In the genomic region with DNA sequence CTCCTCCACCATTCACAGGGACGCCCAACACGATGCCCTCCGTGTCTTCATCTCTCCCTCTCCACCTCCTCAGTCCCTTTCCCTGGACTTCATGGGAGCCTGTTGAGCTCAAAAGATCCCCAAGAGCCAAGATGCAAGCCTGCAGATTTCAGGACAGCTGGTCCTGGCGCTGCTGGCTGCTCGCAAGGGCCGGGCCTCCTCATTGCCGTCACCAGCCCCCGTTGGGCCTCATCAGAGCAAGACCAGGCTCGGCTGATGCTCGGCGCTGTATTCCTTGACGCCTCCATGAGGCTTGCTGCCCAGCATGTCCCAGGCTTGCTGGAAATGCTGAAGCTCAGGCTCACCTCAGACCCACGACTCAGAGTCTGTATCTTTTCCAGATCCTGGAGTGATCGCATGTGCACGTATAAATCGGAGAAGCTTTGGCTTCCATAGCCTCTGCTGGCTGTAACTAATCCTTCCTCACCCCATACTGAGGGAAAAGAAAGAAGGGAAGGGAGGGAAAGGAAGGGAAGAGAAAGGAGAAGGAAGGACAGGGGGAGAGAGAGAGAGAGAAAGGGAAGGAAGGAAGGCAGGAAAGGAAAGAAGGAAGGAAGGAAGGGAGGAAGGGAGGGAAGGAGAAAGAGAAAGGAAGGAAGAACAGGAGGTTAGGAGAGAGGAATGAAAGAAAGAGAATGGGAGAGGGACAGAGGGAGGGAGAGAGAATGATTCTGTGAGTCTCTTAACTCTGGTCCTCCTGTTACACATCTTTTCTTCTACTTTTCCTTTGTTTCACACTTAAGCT, we compare ENCODE assay signal across 14 cellular contexts.
DNase-seq lines count a peak whose midpoint lies in the region; ATAC-seq, FAIRE-seq and TF ChIP-seq lines count a peak whose summit lies in the region.
"Had no signal": no experiment of that assay in that cellular context is flagged by ENCODE, and none has a peak within 500 bp of the region (broad histone marks: within the 10 kb centered on the region; RNA-seq: fewer than 3 reads in every experiment).

No MANE protein-coding gene starts in this region.

- H3K27ac ChIP-seq in A549 (peak overlapping the region; percentile 84 to 86), HEK293 (ENCODE audit: extremely low read depth, low read depth, low read length) (peak overlapping the region; percentile 27), coronary artery (peak overlapping the region; percentile 38 to 50)
- no peak overlapping the region for H3K27ac ChIP-seq in naive thymus-derived CD4-positive, alpha-beta T cell (ENCODE audit: low read depth, low read length)

- CTCF ChIA-PET in A549 (lab: Yijun Ruan, JAX) = interaction anchor here (0.6 to 4.9 kb wide), 39 partner anchors 8 to 679 kb away, joined by 3 to 75 read pairs (median 5); a partner anchor contains a TSS
- CTCF ChIA-PET in HEK293 (lab: Yijun Ruan, JAX) = interaction anchor here (0.6 to 13.2 kb wide), 38 partner anchors 8 to 1090 kb away, joined by 3 to 378 read pairs (median 6); no protein-coding TSS in a partner anchor
- CTCF ChIA-PET in naive thymus-derived CD4-positive, alpha-beta T cell (lab: Charles Lee) = interaction anchor here (0.6 to 4.9 kb wide), 16 partner anchors 9 to 195 kb away, joined by 3 to 85 read pairs (median 6); no protein-coding TSS in a partner anchor
- CTCF ChIA-PET in T-cell (lab: Charles Lee) = interaction anchor here (0.7 to 2.8 kb wide), 5 partner anchors 72 to 141 kb away, joined by 3 to 15 read pairs (median 4); no protein-coding TSS in a partner anchor

- no peak for DNase-seq in A549 (ENCODE audit: low read depth in 1 of 2, low spot score in 1 of 2)
- DNase-seq in coronary artery (ENCODE audit: low spot score) = no peak
- DNase-seq in naive thymus-derived CD4-positive, alpha-beta T cell = no peak
- no peak for DNase-seq in immature natural killer cell
- DNase-seq in activated CD4-positive, CD25-positive, alpha-beta regulatory T cell treated with anti-CD3 and anti-CD28 coated beads, Interleukin-2, amount 50 U/mL, for 72 hours = no peak
- no peak for DNase-seq in T-cell
- DNase-seq: activated CD8-positive, alpha-beta memory T cell treated with anti-CD3 and anti-CD28 coated beads, Interleukin-2, amount 50 U/mL, for 48 hours; BE2C; erythroblast; NCI-H2171; stimulated activated CD4-positive, alpha-beta T cell treated with anti-CD3 and anti-CD28 coated beads, Interleukin-15, amount 100 ng/mL, for 24 hours had no signal

- no peaks in the 10 kb centered on the region for H3K36me3 ChIP-seq in HEK293 (ENCODE audit: control insufficient read depth in 2 of 2, insufficient read depth in 1 of 2, low read length in 2 of 2)
- no peaks in the 10 kb centered on the region for H3K36me3 ChIP-seq in naive thymus-derived CD4-positive, alpha-beta T cell (ENCODE audit: control insufficient read depth in 2 of 3, insufficient read depth in 3 of 3, low read length in 3 of 3)
- H3K36me3 ChIP-seq: BE2C had no signal

- peak overlapping the region; percentile 44 for H3K4me2 ChIP-seq in A549

- no peaks in the 10 kb centered on the region for H3K27me3 ChIP-seq in naive thymus-derived CD4-positive, alpha-beta T cell (ENCODE audit: control insufficient read depth in 2 of 2, insufficient read depth in 2 of 2, low read length in 2 of 2)

- peaks cover 0 to 1% (median 0%) of the 10 kb centered on the region in 11 donors for H3K9me3 Mint-ChIP-seq in naive thymus-derived CD4-positive, alpha-beta T cell
- H3K9me3 Mint-ChIP-seq in immature natural killer cell (no peaks in the 10 kb centered on the region), T-cell (no peaks in the 10 kb centered on the region)

- TF ChIP-seq RAD21 in A549 (conservative IDR thresholded peaks at IDR 0.05 in 1 of 2, IDR thresholded peaks at IDR 0.05 in 1 of 2) = no peak

- peaks cover 7 to 35% (median 17%) of the 10 kb centered on the region in 7 donors for H3K4me1 Mint-ChIP-seq in naive thymus-derived CD4-positive, alpha-beta T cell
- H3K4me1 Mint-ChIP-seq in immature natural killer cell = no peaks in the 10 kb centered on the region
- H3K4me1 Mint-ChIP-seq in T-cell = peaks cover 12 to 22% (median 13%) of the 10 kb centered on the region in 3 donors

- no peak overlapping the region for H3K4me3 ChIP-seq in A549
- no peak overlapping the region for H3K4me3 ChIP-seq in HEK293 (ENCODE audit: low read depth, low read length)
- no peak overlapping the region for H3K4me3 ChIP-seq in coronary artery
- H3K4me3 ChIP-seq in naive thymus-derived CD4-positive, alpha-beta T cell (ENCODE audit: low read length) = no peak overlapping the region

- intact Hi-C loops in naive thymus-derived CD4-positive, alpha-beta T cell (cut with micrococcal nuclease) = loop anchor here in 1 of 2 donors (10.0 kb wide), 1 partner anchor 677 kb away; no protein-coding TSS in a partner anchor

- FAIRE-seq in A549 (lab: Jason Lieb, UNC) = no peak
- FAIRE-seq: GM18507 had no signal

- TF ChIP-seq CTCF in A549 (IDR thresholded peaks at IDR 0.05) (no peak), HEK293 (tag by site-specific recombination; IDR thresholded peaks at IDR 0.05) (no peak), coronary artery (IDR thresholded peaks at IDR 0.05) (no peak)

- H3K9me3 ChIP-seq in A549 (peaks cover 5% of the 10 kb centered on the region; the same call in 2 of the 3 replicates), HEK293 (ENCODE audit: control insufficient read depth, insufficient read depth, low read depth, low read length) (no peaks in the 10 kb centered on the region)
- no peaks in the 10 kb centered on the region for H3K9me3 ChIP-seq in naive thymus-derived CD4-positive, alpha-beta T cell (ENCODE audit: control insufficient read depth in 2 of 3, low read length in 3 of 3)
- H3K9me3 ChIP-seq: BE2C had no signal

- TF ChIP-seq POLR2A in A549 (IDR thresholded peaks at IDR 0.05; ENCODE audit: low read length) = no peak

- H3K4me3 Mint-ChIP-seq in naive thymus-derived CD4-positive, alpha-beta T cell = peak overlapping the region in 4 of 10 donors; percentile 30 to 64 (median 41)
- no peak overlapping the region for H3K4me3 Mint-ChIP-seq in immature natural killer cell
- peak overlapping the region in 1 of 3 donors; percentile 20 for H3K4me3 Mint-ChIP-seq in T-cell

- POLR2A ChIA-PET in A549 (lab: Yijun Ruan, JAX) = interaction anchor here (1.4 to 2.0 kb wide), 4 partner anchors 74 to 787 kb away, joined by 4 to 17 read pairs (median 10); no protein-coding TSS in a partner anchor
- POLR2A ChIA-PET in HEK293 (lab: Yijun Ruan, JAX) = interaction anchor here (1.4 kb wide), 1 partner anchor 181 kb away, joined by 3 read pairs; no protein-coding TSS in a partner anchor
- POLR2A ChIA-PET in naive thymus-derived CD4-positive, alpha-beta T cell (lab: Charles Lee) = no interaction called here
- POLR2A ChIA-PET in T-cell (lab: Charles Lee) = no interaction called here

- H3K36me3 Mint-ChIP-seq in naive thymus-derived CD4-positive, alpha-beta T cell = no peaks in the 10 kb centered on the region
- H3K36me3 Mint-ChIP-seq in immature natural killer cell = no peaks in the 10 kb centered on the region
- no peaks in the 10 kb centered on the region for H3K36me3 Mint-ChIP-seq in T-cell

- H3K27me3 Mint-ChIP-seq in naive thymus-derived CD4-positive, alpha-beta T cell = peaks cover 0 to 10% (median 4%) of the 10 kb centered on the region in 5 donors
- H3K27me3 Mint-ChIP-seq in immature natural killer cell (ENCODE audit: low read depth in 3 of 3) (peaks cover 0 to 4% (median 2%) of the 10 kb centered on the region in 3 donors), T-cell (peaks cover 2 to 7% of the 10 kb centered on the region in 2 donors)

- H3K4me1 ChIP-seq in A549 (peaks cover 28% of the 10 kb centered on the region), HEK293 (ENCODE audit: control insufficient read depth, insufficient read depth, low read length) (peaks cover 34% of the 10 kb centered on the region)
- peaks cover 0 to 8% of the 10 kb centered on the region in 2 donors for H3K4me1 ChIP-seq in naive thymus-derived CD4-positive, alpha-beta T cell (ENCODE audit: control insufficient read depth in 2 of 2, insufficient read depth in 2 of 2, low read length in 2 of 2)
- H3K4me1 ChIP-seq: BE2C had no signal

- ATAC-seq in A549 (no peak; a peak in 1 of 6 replicates), GM18858 (IDR thresholded peaks at IDR 0.05; ENCODE audit: unreplicated experiment) (no peak), T-cell (replicated peaks in 1 of 4) (no peak)
- no peak for ATAC-seq in naive thymus-derived CD4-positive, alpha-beta T cell

- H3K27ac Mint-ChIP-seq in naive thymus-derived CD4-positive, alpha-beta T cell = peak overlapping the region in 5 of 9 donors; percentile 10 to 85 (median 66)
- no peak overlapping the region for H3K27ac Mint-ChIP-seq in immature natural killer cell
- H3K27ac Mint-ChIP-seq in T-cell = no peak overlapping the region

- no peak for TF ChIP-seq EP300 in A549 (IDR thresholded peaks at IDR 0.05)

- 92% methylated on average over 10 of the region's 16 CpGs for WGBS in A549 (ENCODE audit: missing lambda C conversion rate)

TF ChIP-seq in A549, 52 proteins besides CTCF, POLR2A, EP300 and RAD21:
- TF ChIP-seq SREBF2 (IDR thresholded peaks at IDR 0.05) (no peak), MAZ (IDR thresholded peaks at IDR 0.05; ENCODE audit: borderline replicate concordance, low read depth, low read length) (no peak), CEBPB (IDR thresholded peaks at IDR 0.05) (no peak)

TF ChIP-seq in HEK293, 187 proteins besides CTCF, POLR2A, EP300 and RAD21 (continues in another document):
- TF ChIP-seq ZNF571 (tag by site-specific recombination; IDR thresholded peaks at IDR 0.05) (no peak), ZNF211 (tag by site-specific recombination; IDR thresholded peaks at IDR 0.05; ENCODE audit: low read depth) (no peak), ZSCAN30 (tag by site-specific recombination; IDR thresholded peaks at IDR 0.05) (no peak), ZNF19 (tag by site-specific recombination; IDR thresholded peaks at IDR 0.05; ENCODE audit: low read depth) (no peak), ZNF112 (tag by site-specific recombination; IDR thresholded peaks at IDR 0.05) (peak; percentile 38; the same call in 1 of the 2 replicates), ZNF785 (tag by site-specific recombination; IDR thresholded peaks at IDR 0.05) (no peak), RBAK (tag by site-specific recombination; IDR thresholded peaks at IDR 0.05) (peak; percentile 74; the same call in 1 of the 2 replicates), ZBTB21 (tag by site-specific recombination; IDR thresholded peaks at IDR 0.05) (peak; percentile 14; the same call in 1 of the 2 replicates), BCL11B (tag by site-specific recombination; IDR thresholded peaks at IDR 0.05; ENCODE audit: low read depth) (no peak), ZNF184 (tag by site-specific recombination; IDR thresholded peaks at IDR 0.05) (no peak)
- TF ChIP-seq, protein P1, sequence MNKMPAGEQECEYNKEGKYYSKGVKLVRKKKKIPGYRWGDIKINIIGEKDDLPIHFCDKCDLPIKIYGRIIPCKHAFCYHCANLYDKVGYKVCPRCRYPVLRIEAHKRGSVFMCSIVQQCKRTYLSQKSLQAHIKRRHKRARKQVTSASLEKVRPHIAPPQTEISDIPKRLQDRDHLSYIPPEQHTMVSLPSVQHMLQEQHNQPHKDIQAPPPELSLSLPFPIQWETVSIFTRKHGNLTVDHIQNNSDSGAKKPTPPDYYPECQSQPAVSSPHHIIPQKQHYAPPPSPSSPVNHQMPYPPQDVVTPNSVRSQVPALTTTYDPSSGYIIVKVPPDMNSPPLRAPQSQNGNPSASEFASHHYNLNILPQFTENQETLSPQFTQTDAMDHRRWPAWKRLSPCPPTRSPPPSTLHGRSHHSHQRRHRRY (tag by site-specific recombination; IDR thresholded peaks at IDR 0.05) = no peak

Comparison
In these comparisons a context has a peak if more than half of its experiments do, and no peak if none do; other contexts are left out.
1. H3K27ac Mint-ChIP-seq: peak in naive thymus-derived CD4-positive, alpha-beta T cell (5 of 9); none in immature natural killer cell (0 of 6) and T-cell (0 of 2).
2. POLR2A ChIA-PET loops: an anchor here in A549 (1.4 to 2.0 kb wide) and HEK293 (1.4 kb wide); none called in naive thymus-derived CD4-positive, alpha-beta T cell and T-cell.